Comparison of ENCODE assay signal across 8 cellular contexts in the genomic region with DNA sequence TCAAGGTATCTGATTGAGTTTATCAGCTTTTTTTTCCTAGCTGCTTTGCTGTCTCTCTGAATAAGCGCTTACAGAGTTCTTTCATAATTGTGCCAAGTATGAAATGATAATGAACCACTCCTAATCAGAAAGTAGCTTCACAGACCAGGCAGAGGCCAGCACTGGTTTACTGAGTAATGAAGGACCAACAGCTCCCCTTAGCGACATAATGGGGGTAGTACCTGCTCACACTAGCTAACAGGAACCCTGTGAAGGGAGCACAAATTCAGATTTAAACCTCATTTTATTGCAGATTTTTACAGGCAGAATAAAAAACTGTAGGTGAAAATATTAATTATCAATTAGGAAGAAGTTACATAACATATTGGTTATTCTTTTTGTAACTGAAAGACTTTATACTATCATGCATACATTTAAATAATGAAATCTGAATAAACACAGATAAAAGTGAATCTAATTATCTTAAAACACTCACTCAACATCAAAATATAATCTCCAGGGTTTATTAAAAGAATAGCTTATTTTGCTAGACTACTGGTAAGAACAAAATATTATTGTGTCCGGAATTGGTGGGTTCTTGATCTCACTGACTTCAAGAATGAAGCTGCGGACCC. TPM values are rescaled to one million over a fixed set of nuclear protein-coding genes. Genes with fewer than 3 reads are reported as not detected.
DNase-seq lines count a peak whose midpoint lies in the region; ATAC-seq and TF ChIP-seq lines count a peak whose summit lies in the region.

No MANE protein-coding gene starts in this region.

- H3K4me3 Mint-ChIP-seq in T-helper 2 cell treated with Interferon-gamma antibody and Interleukin-4, amounts not matched to agents 5 μg/mL and 100 μg/mL, for 36 hours, result no peak overlapping the region

- in situ Hi-C loops in brain microvascular endothelial cell (cut with HindIII; ENCODE audit: low pct_ligation_motif_present, low sequenced_read_pairs), result no loop called here

- intact Hi-C loops in thyroid gland (cut with DNase I), result loop anchor here (5.0 kb wide), 1 partner anchor 260 kb away; no protein-coding TSS in a partner anchor

- H3K36me3 Mint-ChIP-seq in T-helper 2 cell treated with Interferon-gamma antibody and Interleukin-4, amounts not matched to agents 5 μg/mL and 100 μg/mL, for 36 hours (ENCODE audit: low read depth), result no peaks in the 10 kb centered on the region

- H3K4me3 ChIP-seq in brain microvascular endothelial cell (ENCODE audit: low read depth, low read length) (no peak overlapping the region), thyroid gland (replicated peaks in 1 of 3) (no peak overlapping the region)

- H3K9me3 Mint-ChIP-seq in T-helper 2 cell treated with Interferon-gamma antibody and Interleukin-4, amounts not matched to agents 5 μg/mL and 100 μg/mL, for 36 hours, result peaks cover 5% of the 10 kb centered on the region

- no peaks in the 10 kb centered on the region for H3K4me1 ChIP-seq in thyroid gland

- H3K27me3 Mint-ChIP-seq in T-helper 2 cell treated with Interferon-gamma antibody and Interleukin-4, amounts not matched to agents 5 μg/mL and 100 μg/mL, for 36 hours (ENCODE audit: low read depth), result no peaks in the 10 kb centered on the region

- DNase-seq in 8988T (peak; percentile 63), NCI-H2171 (lab: John Stamatoyannopoulos, UW) (peak; percentile 43), brain microvascular endothelial cell (peak; percentile 86), iris pigment epithelial cell (ENCODE audit: low read depth) (peak; percentile 88), thyroid gland (peak; percentile 67 to 70)
- no peak for DNase-seq in T-helper 2 cell treated with Interferon-gamma antibody and Interleukin-4, amounts not matched to agents 5 μg/mL and 100 μg/mL, for 36 hours (ENCODE audit: low spot score)

- no peak for TF ChIP-seq POLR2A in thyroid gland (IDR thresholded peaks at IDR 0.05)

- H3K27me3 ChIP-seq in brain microvascular endothelial cell (replicated peaks), result no peaks in the 10 kb centered on the region
- H3K27me3 ChIP-seq in thyroid gland, result no peaks in the 10 kb centered on the region

- no peaks in the 10 kb centered on the region for H3K9me3 ChIP-seq in thyroid gland

- ATAC-seq in HG02884 (IDR thresholded peaks at IDR 0.05; ENCODE audit: unreplicated experiment), result no peak

- H3K4me1 Mint-ChIP-seq in T-helper 2 cell treated with Interferon-gamma antibody and Interleukin-4, amounts not matched to agents 5 μg/mL and 100 μg/mL, for 36 hours (ENCODE audit: low read depth), result no peaks in the 10 kb centered on the region

- H3K27ac ChIP-seq in brain microvascular endothelial cell (no peak overlapping the region), thyroid gland (no peak overlapping the region)

- 48 to 54% methylated on average over 4 of the region's 4 CpGs for WGBS in thyroid gland, 2 donors

- no peaks in the 10 kb centered on the region for H3K36me3 ChIP-seq in brain microvascular endothelial cell (replicated peaks)
- no peaks in the 10 kb centered on the region for H3K36me3 ChIP-seq in thyroid gland

- TF ChIP-seq CTCF in GM12872 (IDR thresholded peaks at IDR 0.05; ENCODE audit: insufficient read depth, low read depth, low read length) (peak; percentile 33; the same call in 1 of the 3 replicates), brain microvascular endothelial cell (IDR thresholded peaks at IDR 0.05; ENCODE audit: low read depth, low read length, missing control alignments) (peak; percentile 92), thyroid gland (IDR thresholded peaks at IDR 0.05) (peak in 5 of 6 experiments; percentile 22 to 84 (median 80))

- H3K27ac Mint-ChIP-seq in T-helper 2 cell treated with Interferon-gamma antibody and Interleukin-4, amounts not matched to agents 5 μg/mL and 100 μg/mL, for 36 hours, result no peak overlapping the region

RNA-seq across cellular contexts. Expression of gene LRRC30, which starts 53.7 kb away (rescaled TPM):
- total RNA-seq in thyroid gland, result not detected

RNA-seq across cellular contexts. Expression of gene LAMA1, which starts 59.6 kb away (rescaled TPM):
- 10 to 100 TPM in 3 of 4 donors, 1 to 10 TPM in 1; 4.2 to 20.7 (median 15.2) TPM for total RNA-seq in thyroid gland

Comparison
In these comparisons a context has a peak if more than half of its experiments do, and no peak if none do; other contexts are left out.
1. CTCF ChIP-seq: peak in every context shown above with its lines; median percentile 92 in brain microvascular endothelial cell; 80 in thyroid gland; 33 in GM12872.